In the genomic region with DNA sequence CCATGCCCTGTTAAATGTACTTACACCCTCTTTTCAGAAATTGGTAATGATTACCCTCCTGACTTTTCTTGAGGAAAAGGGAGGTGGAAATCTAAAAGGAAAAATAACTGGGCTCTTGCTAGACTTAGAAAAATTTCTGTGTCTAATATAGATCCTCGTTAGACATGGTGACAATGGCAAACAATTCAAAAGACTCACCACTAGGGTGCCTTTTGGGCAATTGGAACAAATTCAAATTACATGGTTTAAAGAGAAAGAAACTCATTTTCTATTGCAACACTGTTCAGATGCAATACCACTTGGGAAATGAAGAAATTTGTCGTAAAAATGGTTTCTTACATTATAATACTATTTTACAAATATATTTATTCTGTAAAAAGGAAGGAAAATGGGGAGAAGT, we compare ENCODE assay signal across 25 cellular contexts.
DNase-seq lines count a peak whose midpoint lies in the region; ATAC-seq and TF ChIP-seq lines count a peak whose summit lies in the region.
"Had no signal": no experiment of that assay in that cellular context is flagged by ENCODE, and none has a peak within 500 bp of the region (broad histone marks: within the 10 kb centered on the region; RNA-seq: fewer than 3 reads in every experiment).

No MANE protein-coding gene starts in this region.

- H4K20me1 ChIP-seq in H9 (ENCODE audit: control insufficient read depth, insufficient read depth, insufficient read length), result no peaks in the 10 kb centered on the region
- H4K20me1 ChIP-seq in OCI-LY7 (ENCODE audit: insufficient read depth, low read length), result no peaks in the 10 kb centered on the region

- H2BK12ac ChIP-seq in H9 (ENCODE audit: insufficient read length, low read depth, low read length), result no peak overlapping the region

- WGBS in H9 (ENCODE audit: extremely low coverage, insufficient read length, low lambda C conversion rate), result no CpG with 5 or more reads among the region's 2 CpGs
- 40% methylated on average over 2 of the region's 2 CpGs for WGBS in right lobe of liver (ENCODE audit: insufficient coverage, low coverage, low lambda C conversion rate, missing lambda C conversion rate)

- H3K4me1 ChIP-seq in H9 (ENCODE audit: insufficient read depth, low read length), result no peaks in the 10 kb centered on the region
- H3K4me1 ChIP-seq in OCI-LY7 (ENCODE audit: insufficient read depth, low read length, poor library complexity, severe bottlenecking), result no peaks in the 10 kb centered on the region
- no peaks in the 10 kb centered on the region for H3K4me1 ChIP-seq in right lobe of liver
- H3K4me1 ChIP-seq: body of pancreas, colonic mucosa had no signal

- H3K79me1 ChIP-seq in H9 (ENCODE audit: insufficient read depth, low read depth, low read length, poor library complexity, severe bottlenecking), result no peaks in the 10 kb centered on the region

- H3K27me3 Mint-ChIP-seq in H9 (ENCODE audit: low read depth), result no peaks in the 10 kb centered on the region
- H3K27me3 Mint-ChIP-seq: activated B cell treated with CpG ODN at 0.5 μM for 24 hours; activated naive CD8-positive, alpha-beta T cell treated with anti-CD3 and anti-CD28 coated beads for 36 hours; CD4-positive, CD25-positive, alpha-beta regulatory T cell had no signal

- CTCF ChIA-PET in OCI-LY7 (lab: Charles Lee; ENCODE audit: unreplicated experiment), result no interaction called here

- H3T11ph ChIP-seq in H9 (ENCODE audit: low read length), result no peak overlapping the region

- TF ChIP-seq CTCF in H9 (conservative IDR thresholded peaks at IDR 0.05) (peak; percentile 47), OCI-LY7 (conservative IDR thresholded peaks at IDR 0.05; ENCODE audit: low read length) (peak; percentile 56), right lobe of liver (IDR thresholded peaks at IDR 0.05) (peak in 3 of 4 donors; percentile 16 to 18 (median 17))

- H3K4me2 ChIP-seq in H9 (ENCODE audit: insufficient read depth, insufficient read length, low read length), result no peak overlapping the region
- no peak overlapping the region for H3K4me2 ChIP-seq in OCI-LY7 (ENCODE audit: low read length)
- H3K4me2 ChIP-seq: hepatocyte had no signal

- no peak overlapping the region for H2BK120ac ChIP-seq in H9 (ENCODE audit: low read depth, low read length, poor library complexity, severe bottlenecking)

- H3K36me3 ChIP-seq in OCI-LY7 (ENCODE audit: insufficient read depth, low read length) (no peaks in the 10 kb centered on the region), right lobe of liver (no peaks in the 10 kb centered on the region)
- H3K36me3 ChIP-seq: colonic mucosa had no signal

- H3K4me1 Mint-ChIP-seq in H9, result no peaks in the 10 kb centered on the region
- H3K4me1 Mint-ChIP-seq: activated B cell treated with CpG ODN at 0.5 μM for 24 hours; activated naive CD8-positive, alpha-beta T cell treated with anti-CD3 and anti-CD28 coated beads for 36 hours; CD4-positive, CD25-positive, alpha-beta regulatory T cell; nephron had no signal

- POLR2A ChIA-PET in OCI-LY7 (lab: Charles Lee), result no interaction called here

- H3K79me2 ChIP-seq in H9 (ENCODE audit: insufficient read depth, low read length) (no peaks in the 10 kb centered on the region), OCI-LY7 (ENCODE audit: insufficient read depth, low read depth, low read length) (no peaks in the 10 kb centered on the region)
- H3K79me2 ChIP-seq: hepatocyte had no signal

- no peak overlapping the region for H3K4me3 Mint-ChIP-seq in H9
- H3K4me3 Mint-ChIP-seq: activated B cell treated with CpG ODN at 0.5 μM for 24 hours; activated naive CD8-positive, alpha-beta T cell treated with anti-CD3 and anti-CD28 coated beads for 36 hours; CD4-positive, CD25-positive, alpha-beta regulatory T cell; nephron; T-helper 2 cell treated with Interferon-gamma antibody and Interleukin-4, amounts not matched to agents 5 μg/mL and 100 μg/mL, for 36 hours had no signal

- H3K9ac ChIP-seq in H9 (ENCODE audit: extremely low read depth, insufficient read length, low read length), result no peak overlapping the region

- no peak overlapping the region for H4K91ac ChIP-seq in H9 (ENCODE audit: insufficient read length, low read depth, low read length)

- H3K27ac ChIP-seq in H9 (ENCODE audit: insufficient read length, low read depth, low read length), result no peak overlapping the region
- no peak overlapping the region for H3K27ac ChIP-seq in OCI-LY7 (ENCODE audit: low read depth, low read length, poor library complexity, severe bottlenecking)
- no peak overlapping the region for H3K27ac ChIP-seq in right lobe of liver
- H3K27ac ChIP-seq: body of pancreas, colonic mucosa, hepatocyte, HL-60 had no signal

- BruUV-seq in OCI-LY7 (replicated peaks; lab: Mats Ljungman, UMichigan), result no TSS peak

- no peak overlapping the region for H3K27ac Mint-ChIP-seq in H9
- H3K27ac Mint-ChIP-seq: activated B cell treated with CpG ODN at 0.5 μM for 24 hours; activated naive CD8-positive, alpha-beta T cell treated with anti-CD3 and anti-CD28 coated beads for 36 hours; CD4-positive, CD25-positive, alpha-beta regulatory T cell; nephron; T-helper 2 cell treated with Interferon-gamma antibody and Interleukin-4, amounts not matched to agents 5 μg/mL and 100 μg/mL, for 36 hours had no signal

- no peak overlapping the region for H2AK5ac ChIP-seq in H9 (ENCODE audit: insufficient read length, low read length)

- H3K4me3 ChIP-seq in OCI-LY7 (ENCODE audit: low read depth, low read length, poor library complexity, severe bottlenecking) (no peak overlapping the region), right lobe of liver (no peak overlapping the region)
- H3K4me3 ChIP-seq: body of pancreas, colonic mucosa, hepatocyte, K562 had no signal

- H4K8ac ChIP-seq in H9 (replicated peaks; ENCODE audit: insufficient read length, low read depth, low read length), result no peak overlapping the region

- ATAC-seq in right lobe of liver, result no peak
- no peak for ATAC-seq in sciatic nerve
- ATAC-seq: body of pancreas, K562 had no signal

- H3K9me3 ChIP-seq in H9 (ENCODE audit: control insufficient read depth, low read depth, low read length) (no peaks in the 10 kb centered on the region), OCI-LY7 (ENCODE audit: low read length) (no peaks in the 10 kb centered on the region), right lobe of liver (no peaks in the 10 kb centered on the region)
- H3K9me3 ChIP-seq: body of pancreas, colonic mucosa had no signal

- H3K36me3 Mint-ChIP-seq in H9 (ENCODE audit: insufficient read depth in 1 of 3, low read depth in 3 of 3), result no peaks in the 10 kb centered on the region
- H3K36me3 Mint-ChIP-seq: activated naive CD8-positive, alpha-beta T cell treated with anti-CD3 and anti-CD28 coated beads for 36 hours; CD4-positive, CD25-positive, alpha-beta regulatory T cell had no signal

- TF ChIP-seq POLR2A in right lobe of liver (IDR thresholded peaks at IDR 0.05), result no peak

- no peak overlapping the region for H3K56ac ChIP-seq in H9 (ENCODE audit: insufficient read length, low read depth, low read length)

- no peak overlapping the region for H4K5ac ChIP-seq in H9 (ENCODE audit: insufficient read length, low read depth, low read length)

- H3K27me3 ChIP-seq in H9 (ENCODE audit: insufficient read depth, low read length) (no peaks in the 10 kb centered on the region), right lobe of liver (no peaks in the 10 kb centered on the region)
- H3K27me3 ChIP-seq: body of pancreas, colonic mucosa, hepatocyte had no signal

- H2AFZ ChIP-seq in H9 (ENCODE audit: low read length) (no peak overlapping the region), OCI-LY7 (ENCODE audit: low read length) (no peak overlapping the region)
- H2AFZ ChIP-seq: hepatocyte had no signal

- H2BK20ac ChIP-seq in H9 (ENCODE audit: low read depth, low read length, poor library complexity, severe bottlenecking), result no peak overlapping the region

- no peak overlapping the region for H3K4ac ChIP-seq in H9 (ENCODE audit: low read depth, low read length)

- H3K18ac ChIP-seq in H9 (ENCODE audit: insufficient read length, low read depth, low read length), result no peak overlapping the region

- no peak overlapping the region for H2BK15ac ChIP-seq in H9 (ENCODE audit: low read depth, low read length)

- intact Hi-C loops in OCI-LY7 (cut with micrococcal nuclease; ENCODE audit: unreplicated experiment), result no loop called here
- intact Hi-C loops in right lobe of liver (cut with DNase I), result no loop called here
- intact Hi-C loops in sciatic nerve (cut with DNase I), result no loop called here

- H2BK5ac ChIP-seq in H9 (ENCODE audit: insufficient read length, low read length), result no peak overlapping the region

- no peaks in the 10 kb centered on the region for H3K9me2 ChIP-seq in OCI-LY7 (ENCODE audit: insufficient read depth, low read length)

- H3K14ac ChIP-seq in H9 (ENCODE audit: insufficient read depth, low read length), result no peak overlapping the region

- DNase-seq in DMS53 (lab: John Stamatoyannopoulos, UW) (peak; percentile 39), DMS53 treated with DMSO at 0.1 percent for 48 hours (lab: John Stamatoyannopoulos, UW; ENCODE audit: unreplicated experiment) (no peak), H9 (no peak), OCI-LY7 (ENCODE audit: low spot score) (no peak), right lobe of liver (no peak), sciatic nerve (ENCODE audit: low spot score) (no peak), NCI-H748 treated with DMSO at 0.1 percent for 48 hours (lab: John Stamatoyannopoulos, UW) (no peak)
- DNase-seq in activated T-cell treated with anti-CD3 and anti-CD28 coated beads, Interleukin-2, amount 50 U/mL, for 1 hour, result no peak
- DNase-seq: activated B cell treated with CpG ODN at 0.5 μM for 24 hours; activated naive CD8-positive, alpha-beta T cell treated with anti-CD3 and anti-CD28 coated beads for 36 hours; body of pancreas; CD4-positive, CD25-positive, alpha-beta regulatory T cell; colonic mucosa; DMS79; kidney; mesenchymal stem cell; NCI-H1105 treated with DMSO at 0.1 percent for 48 hours; NCI-H345; SIG-M5; stimulated activated CD4-positive, alpha-beta T cell treated with anti-CD3 and anti-CD28 coated beads, Interleukin-12 subunit alpha, Interleukin-12 subunit beta, amount 100 ng/mL, for 4 hours had no signal

- H3K23ac ChIP-seq in H9 (ENCODE audit: insufficient read length, low read depth, low read length), result no peak overlapping the region

- no peaks in the 10 kb centered on the region for H3K23me2 ChIP-seq in H9 (ENCODE audit: insufficient read length, low read depth, low read length, poor library complexity, severe bottlenecking)

- peaks cover 0 to 2% of the 10 kb centered on the region in 2 experiments; a peak in 1 of 5 replicates for H3K9me3 Mint-ChIP-seq in H9
